ENCODE assay signal across 22 cellular contexts in the genomic region with DNA sequence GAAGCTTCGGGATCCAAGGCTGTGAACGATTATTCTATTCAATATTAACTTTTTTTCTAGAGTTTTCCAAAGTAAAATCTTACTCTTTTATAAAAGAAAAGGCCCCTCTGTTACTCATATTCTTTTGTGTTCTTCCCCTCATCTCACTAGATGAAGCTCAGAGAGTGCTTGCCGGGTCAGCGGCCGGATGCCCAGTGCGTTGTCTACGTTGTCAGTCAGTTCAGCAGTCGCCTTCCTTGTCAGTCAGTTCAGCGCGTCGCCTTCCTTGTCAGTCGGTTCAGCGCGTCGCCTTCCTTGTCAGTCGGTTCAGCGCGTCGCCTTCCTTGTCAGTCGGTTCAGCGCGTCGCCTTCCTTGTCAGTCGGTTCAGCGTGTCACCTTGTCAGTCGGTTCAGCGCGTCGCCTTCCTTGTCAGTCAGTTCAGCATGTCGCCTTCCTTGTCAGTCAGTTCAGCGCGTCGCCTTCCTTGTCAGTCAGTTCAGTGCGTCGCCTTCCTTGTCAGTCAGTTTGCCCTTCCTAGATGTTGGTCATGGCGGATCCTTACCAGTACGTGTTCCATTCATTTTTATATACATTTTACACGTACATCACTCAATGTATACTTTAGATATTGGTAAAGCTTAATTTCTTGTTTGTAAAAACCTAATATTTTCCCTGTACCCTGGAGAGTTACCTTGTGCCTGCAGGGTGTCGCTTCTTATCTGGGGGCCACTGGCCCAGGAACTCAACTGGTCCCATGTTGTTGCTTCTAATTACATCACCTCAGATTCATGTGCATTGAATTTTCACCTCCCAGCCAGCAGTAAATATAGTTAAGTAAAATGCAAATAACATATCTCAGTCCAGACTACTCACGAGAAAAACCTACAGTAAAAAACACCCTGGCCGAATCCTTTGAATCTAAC.
DNase-seq lines count a peak whose midpoint lies in the region; ATAC-seq, FAIRE-seq and TF ChIP-seq lines count a peak whose summit lies in the region.
"Had no signal": no experiment of that assay in that cellular context is flagged by ENCODE, and none has a peak within 500 bp of the region (broad histone marks: within the 10 kb centered on the region; RNA-seq: fewer than 3 reads in every experiment).

No MANE protein-coding gene starts in this region.

- no peak overlapping the region for H3K4me3 ChIP-seq in Caco-2 (ENCODE audit: low read depth, low read length)
- no peak overlapping the region for H3K4me3 ChIP-seq in K562
- no peak overlapping the region for H3K4me3 ChIP-seq in neural cell (ENCODE audit: low read length)
- H3K4me3 ChIP-seq: A549; BLaER1 treated with 17β-estradiol and CSF1 and Interleukin-3, amounts not matched to agents 10 nM and 100 nM had no signal

- H3K36me3 ChIP-seq in Caco-2 (ENCODE audit: control insufficient read depth, insufficient read depth, low read length) (no peaks in the 10 kb centered on the region), K562 (ENCODE audit: control insufficient read depth, insufficient read depth, low read length) (no peaks in the 10 kb centered on the region), neural cell (ENCODE audit: insufficient read depth, low read length) (no peaks in the 10 kb centered on the region)
- H3K36me3 ChIP-seq: BLaER1 treated with 17β-estradiol and CSF1 and Interleukin-3, amounts not matched to agents 10 nM and 100 nM had no signal

- H3K9me1 ChIP-seq in K562 (ENCODE audit: control insufficient read depth, insufficient read depth, low read length): no peaks in the 10 kb centered on the region

- no peaks in the 10 kb centered on the region for H3F3A ChIP-seq in neural cell (ENCODE audit: insufficient read depth, low read length, poor library complexity, severe bottlenecking)

- H3K9ac ChIP-seq in K562 (ENCODE audit: insufficient read depth in 1 of 2, low read depth in 2 of 2, low read length in 2 of 2) (no peak overlapping the region), neural cell (ENCODE audit: low read length) (no peak overlapping the region)
- H3K9ac ChIP-seq: BLaER1 treated with 17β-estradiol and CSF1 and Interleukin-3, amounts not matched to agents 10 nM and 100 nM had no signal

- no peak for TF ChIP-seq EP300 in K562 (IDR thresholded peaks at IDR 0.05; ENCODE audit: low read length)
- TF ChIP-seq EP300 in neural cell (conservative IDR thresholded peaks at IDR 0.05; ENCODE audit: poor library complexity, severe bottlenecking): peak; percentile 59

- ATAC-seq in K562: peak; percentile 47; the same call in 2 of the 3 replicates
- ATAC-seq in HG03039 (IDR thresholded peaks at IDR 0.05; ENCODE audit: unreplicated experiment): no peak
- ATAC-seq: A549; CD8-positive, alpha-beta T cell had no signal

- no peaks in the 10 kb centered on the region for H3K9me3 Mint-ChIP-seq in Caco-2 (ENCODE audit: unreplicated experiment)
- H3K9me3 Mint-ChIP-seq: CD4-positive, alpha-beta T cell; CD8-positive, alpha-beta T cell had no signal

- no peaks in the 10 kb centered on the region for H3K9me3 ChIP-seq in Caco-2
- H3K9me3 ChIP-seq in K562 (replicated peaks; ENCODE audit: control insufficient read depth, insufficient read depth, low read depth, low read length): no peaks in the 10 kb centered on the region
- H3K9me3 ChIP-seq in neural cell (ENCODE audit: low read length): no peaks in the 10 kb centered on the region
- H3K9me3 ChIP-seq: A549 had no signal

- no peaks in the 10 kb centered on the region for H3K4me1 Mint-ChIP-seq in Caco-2 (ENCODE audit: low read depth, unreplicated experiment)
- H3K4me1 Mint-ChIP-seq: B cell had no signal

- no peak for TF ChIP-seq RAD21 in K562 (CRISPR knock-in tag; conservative IDR thresholded peaks at IDR 0.05 in 1 of 2, IDR thresholded peaks at IDR 0.05 in 1 of 2)
- TF ChIP-seq RAD21 in neural cell (conservative IDR thresholded peaks at IDR 0.05): no peak

- TF ChIP-seq POLR2A in K562 (conservative IDR thresholded peaks at IDR 0.05): no peak

- no peak for FAIRE-seq in K562 (lab: Jason Lieb, UNC)
- FAIRE-seq: A549, GM12891, GM19239 had no signal

- H2AFZ ChIP-seq in K562 (ENCODE audit: low read depth, low read length) (peak overlapping the region; percentile 26; the same call in 1 of the 2 replicates), neural cell (ENCODE audit: low read depth, low read length) (no peak overlapping the region)

- intact Hi-C loops in Caco-2 (cut with micrococcal nuclease; ENCODE audit: unreplicated experiment): no loop called here
- intact Hi-C loops in K562 (cut with micrococcal nuclease): no loop called here

- peak overlapping the region; percentile 43 for H3K27ac Mint-ChIP-seq in Caco-2 (ENCODE audit: unreplicated experiment)
- H3K27ac Mint-ChIP-seq: B cell; CD4-positive, alpha-beta T cell; CD8-positive, alpha-beta T cell had no signal

- no peaks in the 10 kb centered on the region for H3K9me2 ChIP-seq in neural cell (ENCODE audit: insufficient read depth, low read length)

- H4K20me1 ChIP-seq in K562 (replicated peaks; ENCODE audit: control insufficient read depth, insufficient read depth, low read length): no peaks in the 10 kb centered on the region
- no peaks in the 10 kb centered on the region for H4K20me1 ChIP-seq in neural cell (ENCODE audit: insufficient read depth)
- H4K20me1 ChIP-seq: BLaER1 treated with 17β-estradiol and CSF1 and Interleukin-3, amounts not matched to agents 10 nM and 100 nM had no signal

- H3K4me2 ChIP-seq in K562 (ENCODE audit: insufficient read depth, low read length) (peak overlapping the region; percentile 59), neural cell (ENCODE audit: low read length) (no peak overlapping the region)
- H3K4me2 ChIP-seq: A549; BLaER1 treated with 17β-estradiol and CSF1 and Interleukin-3, amounts not matched to agents 10 nM and 100 nM had no signal

- TF ChIP-seq CTCF in Caco-2 (IDR thresholded peaks at IDR 0.05; ENCODE audit: insufficient read depth in 1 of 2, low read depth in 1 of 2, low read length in 1 of 2, severe bottlenecking in 1 of 2, unreplicated experiment in 1 of 2) (no peak), K562 (IDR thresholded peaks at IDR 0.05 in 2 of 3, conservative IDR thresholded peaks at IDR 0.05 in 1 of 3; ENCODE audit: insufficient read depth in 2 of 3, low read depth in 1 of 3, low read length in 3 of 3) (no peak), neural cell (IDR thresholded peaks at IDR 0.05; ENCODE audit: poor library complexity, severe bottlenecking) (no peak), GM10266 (IDR thresholded peaks at IDR 0.05; ENCODE audit: control insufficient read depth, insufficient read depth, low read depth, missing control alignments) (no peak), RWPE1 (conservative IDR thresholded peaks at IDR 0.05; ENCODE audit: low read depth) (no peak)

- 6% methylated on average over 29 of the region's 41 CpGs for WGBS in K562 (ENCODE audit: insufficient coverage, low coverage, missing lambda C conversion rate)

- no peaks in the 10 kb centered on the region for H3K36me3 Mint-ChIP-seq in Caco-2 (ENCODE audit: insufficient read depth, unreplicated experiment)
- H3K36me3 Mint-ChIP-seq: CD8-positive, alpha-beta T cell had no signal

- no peaks in the 10 kb centered on the region for H3K27me3 ChIP-seq in Caco-2 (replicated peaks; ENCODE audit: control insufficient read depth, insufficient read depth, low read length)
- peaks cover 10 to 81% of the 10 kb centered on the region in 2 experiments; a peak in 4 of 5 replicates for H3K27me3 ChIP-seq in K562 (ENCODE audit: control insufficient read depth in 2 of 2, insufficient read depth in 2 of 2, low read length in 2 of 2)
- H3K27me3 ChIP-seq in neural cell (ENCODE audit: insufficient read depth, low read depth, low read length): no peaks in the 10 kb centered on the region
- H3K27me3 ChIP-seq: BLaER1 treated with 17β-estradiol and CSF1 and Interleukin-3, amounts not matched to agents 10 nM and 100 nM had no signal

- in situ Hi-C loops in K562 (cut with MboI): no loop called here

- H3K4me3 Mint-ChIP-seq in Caco-2 (ENCODE audit: unreplicated experiment): no peak overlapping the region
- H3K4me3 Mint-ChIP-seq: B cell; CD4-positive, alpha-beta T cell; CD8-positive, alpha-beta T cell had no signal

- no peak overlapping the region for H3K27ac ChIP-seq in K562 (ENCODE audit: extremely low read depth, low read depth, low read length)
- no peak overlapping the region for H3K27ac ChIP-seq in neural cell (ENCODE audit: low read length)
- H3K27ac ChIP-seq in RWPE1: no peak overlapping the region
- H3K27ac ChIP-seq: A549; BLaER1 treated with 17β-estradiol and CSF1 and Interleukin-3, amounts not matched to agents 10 nM and 100 nM; C4-2B had no signal

- POLR2A ChIA-PET in Caco-2 (lab: Charles Lee) (no interaction called here), K562 (lab: Yijun Ruan, JAX) (no interaction called here), RWPE1 (lab: Yijun Ruan, JAX; ENCODE audit: low non-redundant PET) (no interaction called here)

- no peaks in the 10 kb centered on the region for H3K4me1 ChIP-seq in Caco-2
- H3K4me1 ChIP-seq in K562 (replicated peaks in 1 of 2; ENCODE audit: control insufficient read depth in 2 of 2, insufficient read depth in 2 of 2, low read length in 2 of 2): no peaks in the 10 kb centered on the region; a peak in 1 of 5 replicates
- H3K4me1 ChIP-seq: A549 had no signal

- CTCF ChIA-PET in Caco-2 (lab: Charles Lee) (no interaction called here), K562 (lab: Yijun Ruan, JAX; ENCODE audit: low intra/inter-chr PET ratio) (no interaction called here), RWPE1 (lab: Yijun Ruan, JAX) (no interaction called here)

- H3K79me2 ChIP-seq in K562 (ENCODE audit: control insufficient read depth, insufficient read depth, low read length) (no peaks in the 10 kb centered on the region), neural cell (replicated peaks; ENCODE audit: insufficient read depth, low read length) (no peaks in the 10 kb centered on the region)

- DNase-seq in Caco-2 (no peak), K562 (ENCODE audit: extremely low read depth in 1 of 4, low spot score in 3 of 4) (peak in 1 of 4 experiments; percentile 16), GM10266 (ENCODE audit: extremely low spot score) (no peak), RWPE1 (ENCODE audit: low spot score) (no peak)
- DNase-seq: AML-193; CD4-positive, alpha-beta T cell; CD8-positive, alpha-beta T cell; DMS 273 treated with DMSO at 0.1 percent for 48 hours; DMS153; DMS53; DMS79; DND-41; EL; GDM1 had no signal

- peaks cover 4% of the 10 kb centered on the region for H3K27me3 Mint-ChIP-seq in Caco-2 (ENCODE audit: insufficient read depth, unreplicated experiment)
- H3K27me3 Mint-ChIP-seq: B cell had no signal

- BruUV-seq in Caco-2 (replicated peaks; lab: Mats Ljungman, UMichigan) (no TSS peak), K562 (replicated peaks; lab: Mats Ljungman, UMichigan) (no TSS peak)

TF ChIP-seq in K562, 482 proteins besides CTCF, POLR2A, EP300 and RAD21 (continues in another document):
- TF ChIP-seq ZNF143 (CRISPR knock-in tag; IDR thresholded peaks at IDR 0.05) (no peak), RBFOX2 (IDR thresholded peaks at IDR 0.05; ENCODE audit: low read depth, low read length) (peak; percentile 50), GABPB1 (CRISPR knock-in tag; IDR thresholded peaks at IDR 0.05) (0 out of 2 replicates have a peak, but pooled peaks have one; percentile 18)

TF ChIP-seq in neural cell, 6 proteins besides CTCF, POLR2A, EP300 and RAD21:
- peak; percentile 68 for TF ChIP-seq POLR2AphosphoS5 (IDR thresholded peaks at IDR 0.05)
- TF ChIP-seq SMC3 (conservative IDR thresholded peaks at IDR 0.05; ENCODE audit: poor library complexity): no peak
